ENCODE assay signal across 9 cellular contexts in the genomic region with DNA sequence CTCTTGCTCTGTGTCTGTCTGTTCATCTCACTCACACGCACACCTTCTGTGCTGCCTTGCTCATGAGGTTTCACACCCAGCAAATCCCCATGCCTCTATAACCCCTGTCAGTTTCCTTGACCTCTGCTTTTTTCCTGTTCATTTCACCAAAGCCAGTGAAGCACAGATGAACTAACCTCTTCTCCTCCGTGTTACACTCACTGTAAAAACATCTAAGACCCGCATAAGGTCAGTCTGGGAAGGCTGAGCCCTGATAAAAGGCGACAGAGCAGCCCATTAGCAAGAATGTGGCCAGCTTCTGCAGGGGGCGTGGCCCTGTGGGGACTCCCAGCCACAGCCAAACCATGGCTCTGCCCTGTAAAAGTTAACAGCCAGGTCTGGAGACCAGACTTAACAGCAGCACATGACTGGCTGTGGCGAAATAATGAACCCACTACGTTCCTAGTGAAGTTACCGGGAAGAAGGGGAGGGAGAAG. TPM values are rescaled to one million over a fixed set of nuclear protein-coding genes. Genes with fewer than 3 reads are reported as not detected.
DNase-seq lines count a peak whose midpoint lies in the region; ATAC-seq and TF ChIP-seq lines count a peak whose summit lies in the region.
"Had no signal": no experiment of that assay in that cellular context is flagged by ENCODE, and none has a peak within 500 bp of the region (broad histone marks: within the 10 kb centered on the region; RNA-seq: fewer than 3 reads in every experiment).

No MANE protein-coding gene starts in this region.

- H3K9me2 ChIP-seq in hepatocyte (replicated peaks; ENCODE audit: insufficient read depth): no peaks in the 10 kb centered on the region

- H3K9ac ChIP-seq in skeletal muscle tissue (ENCODE audit: low read depth in 1 of 3, low read length in 3 of 3): peak overlapping the region; percentile 65 to 83 (median 73)

- no peaks in the 10 kb centered on the region for H3K9me3 ChIP-seq in hepatocyte (ENCODE audit: low read depth)
- H3K9me3 ChIP-seq in skeletal muscle tissue (ENCODE audit: control insufficient read depth in 3 of 3, low read length in 3 of 3): no peaks in the 10 kb centered on the region

- H3K27me3 ChIP-seq in hepatocyte (no peaks in the 10 kb centered on the region), skeletal muscle tissue (ENCODE audit: control insufficient read depth in 3 of 3, insufficient read depth in 3 of 3, low read length in 3 of 3) (no peaks in the 10 kb centered on the region)

- H3K4me1 ChIP-seq in hepatocyte (ENCODE audit: insufficient read depth) (peaks cover 37% of the 10 kb centered on the region), skeletal muscle tissue (ENCODE audit: control insufficient read depth in 3 of 3, insufficient read depth in 3 of 3, low read length in 3 of 3) (peaks cover 78 to 88% (median 79%) of the 10 kb centered on the region in 3 donors)

- H3K79me2 ChIP-seq in hepatocyte: peaks cover 57% of the 10 kb centered on the region

- no peak overlapping the region for H3K4me3 ChIP-seq in hepatocyte
- H3K4me3 ChIP-seq in skeletal muscle tissue (ENCODE audit: low read length in 3 of 3): peak overlapping the region; percentile 42 to 53 (median 52)

- H3K4me2 ChIP-seq in hepatocyte: peak overlapping the region; percentile 53

- peak overlapping the region; percentile 15 for H3K27ac ChIP-seq in adipose tissue (ENCODE audit: low read depth, low read length)
- peak overlapping the region; percentile 94 for H3K27ac ChIP-seq in hepatocyte
- H3K27ac ChIP-seq in skeletal muscle tissue (ENCODE audit: low read depth, low read length): peak overlapping the region; percentile 91

- TF ChIP-seq CTCF in hepatocyte (IDR thresholded peaks at IDR 0.05; ENCODE audit: poor library complexity): no peak

- H3K36me3 ChIP-seq in hepatocyte (replicated peaks; ENCODE audit: insufficient read depth, low read depth) (no peaks in the 10 kb centered on the region), skeletal muscle tissue (ENCODE audit: control insufficient read depth in 3 of 3, insufficient read depth in 3 of 3, low read length in 3 of 3) (no peaks in the 10 kb centered on the region)

- no peak overlapping the region for H2AFZ ChIP-seq in hepatocyte

- ATAC-seq in GM21528 (IDR thresholded peaks at IDR 0.05; ENCODE audit: low FRiP score, unreplicated experiment) (no peak), HG02678 (IDR thresholded peaks at IDR 0.05; ENCODE audit: unreplicated experiment) (no peak)
- ATAC-seq: T-cell had no signal

- H4K20me1 ChIP-seq in hepatocyte (ENCODE audit: insufficient read depth, poor library complexity, severe bottlenecking): peaks cover 38% of the 10 kb centered on the region

- WGBS in adipose tissue, 3 donors: 38 to 57% (median 56%) methylated on average over 8 of the region's 8 CpGs
- 34% methylated on average over 8 of the region's 8 CpGs for WGBS in hepatocyte (ENCODE audit: low lambda C conversion rate, missing lambda C conversion rate)

- DNase-seq in H4 (ENCODE audit: low spot score) (peak; percentile 86), hepatocyte (ENCODE audit: low spot score) (peak; percentile 62), KG1 (lab: John Stamatoyannopoulos, UW) (no peak), middle frontal gyrus (ENCODE audit: extremely low spot score, low spot score) (no peak)
- DNase-seq: T-cell had no signal

RNA-seq across cellular contexts. Expression of a gene that starts 42.8 kb away (rescaled TPM):
- total RNA-seq in H4 (2014; rRNA removed; shearing (Covaris generic)): 0.29 TPM in 1 of 2 replicates, not detected in the other
- polyA plus RNA-seq in adipose tissue (1 to 10 TPM in 1 of 3 donors, under 1 TPM in 2; 0.15 to 1.6 (median 0.48) TPM), hepatocyte (4.5 and 5.5 TPM in 2 replicates)
- total RNA-seq in hepatocyte (0.20 and 0.23 TPM in 2 replicates), skeletal muscle tissue (1.0 TPM)

Comparison
In these comparisons a context has a peak if more than half of its experiments do, and no peak if none do; other contexts are left out.
1. DNase-seq: peak in H4 (single experiment) and hepatocyte (single experiment); none in KG1 (single experiment) and middle frontal gyrus (single experiment).
2. H3K27ac ChIP-seq: peak in every context shown above with its lines; median percentile 94 in hepatocyte; 91 in skeletal muscle tissue; 15 in adipose tissue.